In genomic region chr22:30248484-30248883, GRCh38 we compare ENCODE assay signal across 16 cellular contexts. TPM values are rescaled to one million over a fixed set of nuclear protein-coding genes. Genes with fewer than 3 reads are reported as not detected.
A peak's percentile ranks its signal among the peaks of the same experiment; 100 is the strongest.
DNase-seq lines count a peak whose midpoint lies in the region; TF ChIP-seq lines count a peak whose summit lies in the region.
"Had no signal": no experiment of that assay in that cellular context is flagged by ENCODE, and none has a peak within 500 bp of the region (broad histone marks: within the 10 kb centered on the region; RNA-seq: fewer than 3 reads in every experiment).

No MANE protein-coding gene starts in this region.

- H2BK20ac ChIP-seq in H9 (ENCODE audit: low read depth, low read length, poor library complexity, severe bottlenecking), result no peak overlapping the region

- peak overlapping the region; percentile 15 for H3K4me3 ChIP-seq in brain microvascular endothelial cell (ENCODE audit: low read depth, low read length)
- H3K4me3 ChIP-seq in trophoblast cell (ENCODE audit: low read depth, low read length), result no peak overlapping the region

- no peak overlapping the region for H3K23ac ChIP-seq in H9 (ENCODE audit: insufficient read length, low read depth, low read length)
- no peak overlapping the region for H3K23ac ChIP-seq in trophoblast cell (ENCODE audit: low read length)

- peaks cover 82% of the 10 kb centered on the region for H3K4me1 Mint-ChIP-seq in activated CD4-positive, alpha-beta memory T cell treated with anti-CD3 and anti-CD28 coated beads, Interleukin-2, amount 10 ng/mL, durations not matched to agents 7 days and 5 days
- peaks cover 64% of the 10 kb centered on the region for H3K4me1 Mint-ChIP-seq in activated CD4-positive, alpha-beta memory T cell treated with anti-CD3 and anti-CD28 coated beads for 36 hours (ENCODE audit: low read depth)
- peaks cover 33 to 35% of the 10 kb centered on the region in 2 experiments for H3K4me1 Mint-ChIP-seq in H9

- no peak overlapping the region for H3T11ph ChIP-seq in H9 (ENCODE audit: low read length)

- H2AK5ac ChIP-seq in H9 (ENCODE audit: insufficient read length, low read length) (no peak overlapping the region), trophoblast cell (ENCODE audit: low read length) (peak overlapping the region; percentile 66)

- H3K36me3 Mint-ChIP-seq in activated CD4-positive, alpha-beta memory T cell treated with anti-CD3 and anti-CD28 coated beads, Interleukin-2, amount 10 ng/mL, durations not matched to agents 7 days and 5 days (ENCODE audit: low read depth), result peaks cover 25% of the 10 kb centered on the region
- peaks cover 26% of the 10 kb centered on the region for H3K36me3 Mint-ChIP-seq in activated CD4-positive, alpha-beta memory T cell treated with anti-CD3 and anti-CD28 coated beads for 36 hours
- H3K36me3 Mint-ChIP-seq in H9 (ENCODE audit: insufficient read depth in 1 of 3, low read depth in 3 of 3), result peaks cover 0 to 5% (median 3%) of the 10 kb centered on the region in 3 experiments; a peak in 4 of 7 replicates

- H3K27ac ChIP-seq in H9 (ENCODE audit: insufficient read length, low read depth, low read length) (no peak overlapping the region), brain microvascular endothelial cell (peak overlapping the region; percentile 49), trophoblast cell (ENCODE audit: low read depth, low read length) (no peak overlapping the region)
- H3K27ac ChIP-seq: RWPE1 had no signal

- H3K79me2 ChIP-seq in H9 (ENCODE audit: insufficient read depth, low read length) (no peaks in the 10 kb centered on the region), trophoblast cell (ENCODE audit: control insufficient read depth, insufficient read depth, low read length, poor library complexity) (no peaks in the 10 kb centered on the region)

- H3K56ac ChIP-seq in H9 (ENCODE audit: insufficient read length, low read depth, low read length), result no peak overlapping the region

- H2BK15ac ChIP-seq in H9 (ENCODE audit: low read depth, low read length), result no peak overlapping the region

- H3K4me1 ChIP-seq in H9 (ENCODE audit: insufficient read depth, low read length) (peaks cover 3% of the 10 kb centered on the region; the same call in 1 of the 2 replicates), trophoblast cell (ENCODE audit: control insufficient read depth in 1 of 2, insufficient read depth in 2 of 2, low read length in 2 of 2) (peaks cover 13 to 25% of the 10 kb centered on the region in 2 experiments)

- H3K4me2 ChIP-seq in H9 (ENCODE audit: insufficient read depth, insufficient read length, low read length) (no peak overlapping the region), trophoblast cell (ENCODE audit: low read length) (no peak overlapping the region)

- H3K14ac ChIP-seq in H9 (ENCODE audit: insufficient read depth, low read length) (no peak overlapping the region), trophoblast cell (ENCODE audit: low read length) (no peak overlapping the region)

- POLR2A ChIA-PET in activated CD4-positive, alpha-beta memory T cell treated with anti-CD3 and anti-CD28 coated beads, Interleukin-2, amount 10 ng/mL, durations not matched to agents 7 days and 5 days (lab: Charles Lee), result no interaction called here
- POLR2A ChIA-PET in activated CD4-positive, alpha-beta memory T cell treated with anti-CD3 and anti-CD28 coated beads for 36 hours (lab: Charles Lee), result no interaction called here

- peaks cover 21% of the 10 kb centered on the region for H3K36me3 ChIP-seq in brain microvascular endothelial cell (replicated peaks)
- peaks cover 0 to 3% of the 10 kb centered on the region in 2 experiments for H3K36me3 ChIP-seq in trophoblast cell (ENCODE audit: control insufficient read depth in 1 of 2, insufficient read depth in 2 of 2, low read length in 2 of 2)

- no peak overlapping the region for H2BK120ac ChIP-seq in H9 (ENCODE audit: low read depth, low read length, poor library complexity, severe bottlenecking)
- H2BK120ac ChIP-seq in trophoblast cell (ENCODE audit: insufficient read depth, low read length, poor library complexity), result no peak overlapping the region

- no peak for DNase-seq in activated CD4-positive, alpha-beta memory T cell treated with anti-CD3 and anti-CD28 coated beads, Interleukin-2, amount 10 ng/mL, durations not matched to agents 7 days and 5 days
- DNase-seq in activated CD4-positive, alpha-beta memory T cell treated with anti-CD3 and anti-CD28 coated beads for 36 hours, result no peak
- no peak for DNase-seq in H9
- DNase-seq in brain microvascular endothelial cell, result no peak
- no peak for DNase-seq in trophoblast cell
- no peak for DNase-seq in NCI-H1105 treated with DMSO at 0.1 percent for 48 hours (lab: John Stamatoyannopoulos, UW)
- DNase-seq in activated CD4-positive, CD25-positive, alpha-beta regulatory T cell (lab: John Stamatoyannopoulos, UW), result no peak
- no peak for DNase-seq in COLO668 (lab: John Stamatoyannopoulos, UW; ENCODE audit: unreplicated experiment)
- DNase-seq: amygdala, DMS53, NCI-H2029 treated with DMSO at 0.1 percent for 48 hours, NCI-H748 treated with DMSO at 0.1 percent for 48 hours, small intestine had no signal

- peaks cover 3% of the 10 kb centered on the region for H4K20me1 ChIP-seq in H9 (ENCODE audit: control insufficient read depth, insufficient read depth, insufficient read length)

- in situ Hi-C loops in brain microvascular endothelial cell (cut with HindIII; ENCODE audit: low pct_ligation_motif_present, low sequenced_read_pairs), result no loop called here

- CTCF ChIA-PET in activated CD4-positive, alpha-beta memory T cell treated with anti-CD3 and anti-CD28 coated beads, Interleukin-2, amount 10 ng/mL, durations not matched to agents 7 days and 5 days (lab: Charles Lee), result interaction anchor here (1.2 kb wide), 1 partner anchor 140 kb away, joined by 3 read pairs; no protein-coding TSS in a partner anchor
- CTCF ChIA-PET in activated CD4-positive, alpha-beta memory T cell treated with anti-CD3 and anti-CD28 coated beads for 36 hours (lab: Charles Lee), result interaction anchor here (1.2 kb wide), 1 partner anchor 143 kb away, joined by 3 read pairs; no protein-coding TSS in a partner anchor

- H3K9me3 Mint-ChIP-seq in activated CD4-positive, alpha-beta memory T cell treated with anti-CD3 and anti-CD28 coated beads, Interleukin-2, amount 10 ng/mL, durations not matched to agents 7 days and 5 days, result no peaks in the 10 kb centered on the region
- no peaks in the 10 kb centered on the region for H3K9me3 Mint-ChIP-seq in activated CD4-positive, alpha-beta memory T cell treated with anti-CD3 and anti-CD28 coated beads for 36 hours
- H3K9me3 Mint-ChIP-seq in H9, result no peaks in the 10 kb centered on the region

- no peak overlapping the region for H2BK5ac ChIP-seq in H9 (ENCODE audit: insufficient read length, low read length)
- H2BK5ac ChIP-seq in trophoblast cell (ENCODE audit: low read depth, low read length, poor library complexity), result no peak overlapping the region

- H3K27me3 Mint-ChIP-seq in activated CD4-positive, alpha-beta memory T cell treated with anti-CD3 and anti-CD28 coated beads, Interleukin-2, amount 10 ng/mL, durations not matched to agents 7 days and 5 days, result no peaks in the 10 kb centered on the region
- no peaks in the 10 kb centered on the region for H3K27me3 Mint-ChIP-seq in activated CD4-positive, alpha-beta memory T cell treated with anti-CD3 and anti-CD28 coated beads for 36 hours
- H3K27me3 Mint-ChIP-seq in H9 (ENCODE audit: low read depth), result peaks cover 9% of the 10 kb centered on the region

- H2AFZ ChIP-seq in H9 (ENCODE audit: low read length) (no peak overlapping the region), trophoblast cell (ENCODE audit: insufficient read depth, low read length, poor library complexity) (no peak overlapping the region)

- H3K79me1 ChIP-seq in H9 (ENCODE audit: insufficient read depth, low read depth, low read length, poor library complexity, severe bottlenecking), result no peaks in the 10 kb centered on the region
- peaks cover 14% of the 10 kb centered on the region for H3K79me1 ChIP-seq in trophoblast cell (ENCODE audit: low read length)

- intact Hi-C loops in activated CD4-positive, alpha-beta memory T cell treated with anti-CD3 and anti-CD28 coated beads for 36 hours (cut with micrococcal nuclease), result no loop called here

- no peak overlapping the region for H4K5ac ChIP-seq in H9 (ENCODE audit: insufficient read length, low read depth, low read length)

- H4K12ac ChIP-seq in trophoblast cell (ENCODE audit: low read depth, low read length), result no peak overlapping the region

- H3K27ac Mint-ChIP-seq in activated CD4-positive, alpha-beta memory T cell treated with anti-CD3 and anti-CD28 coated beads, Interleukin-2, amount 10 ng/mL, durations not matched to agents 7 days and 5 days, result peak overlapping the region; percentile 19
- no peak overlapping the region for H3K27ac Mint-ChIP-seq in activated CD4-positive, alpha-beta memory T cell treated with anti-CD3 and anti-CD28 coated beads for 36 hours
- H3K27ac Mint-ChIP-seq in H9, result peak overlapping the region in 1 of 3 experiments; percentile 79; a peak in 2 of 7 replicates

- no peak overlapping the region for H2BK12ac ChIP-seq in H9 (ENCODE audit: insufficient read length, low read depth, low read length)
- H2BK12ac ChIP-seq in trophoblast cell (ENCODE audit: low read length), result peak overlapping the region; percentile 27

- H3K18ac ChIP-seq in H9 (ENCODE audit: insufficient read length, low read depth, low read length) (no peak overlapping the region), trophoblast cell (ENCODE audit: low read length) (no peak overlapping the region)

- peaks cover 9% of the 10 kb centered on the region for H3K23me2 ChIP-seq in H9 (ENCODE audit: insufficient read length, low read depth, low read length, poor library complexity, severe bottlenecking)

- H3K9me3 ChIP-seq in H9 (ENCODE audit: control insufficient read depth, low read depth, low read length) (no peaks in the 10 kb centered on the region), trophoblast cell (ENCODE audit: insufficient read depth, low read depth, low read length) (peaks cover 6% of the 10 kb centered on the region)

- H3K9ac ChIP-seq in H9 (ENCODE audit: extremely low read depth, insufficient read length, low read length) (no peak overlapping the region), trophoblast cell (ENCODE audit: low read length) (no peak overlapping the region)

- H4K91ac ChIP-seq in H9 (ENCODE audit: insufficient read length, low read depth, low read length) (no peak overlapping the region), trophoblast cell (ENCODE audit: low read depth, low read length) (peak overlapping the region; percentile 36)

- H4K8ac ChIP-seq in H9 (replicated peaks; ENCODE audit: insufficient read length, low read depth, low read length) (no peak overlapping the region), trophoblast cell (ENCODE audit: low read depth, low read length) (no peak overlapping the region)

- no CpG with 5 or more reads among the region's 6 CpGs for WGBS in H9 (ENCODE audit: extremely low coverage, insufficient read length, low lambda C conversion rate)
- WGBS in trophoblast cell (ENCODE audit: extremely low coverage, insufficient coverage, insufficient read length), result no CpG with 5 or more reads among the region's 6 CpGs

- no peak overlapping the region for H3K4ac ChIP-seq in H9 (ENCODE audit: low read depth, low read length)
- H3K4ac ChIP-seq in trophoblast cell (ENCODE audit: low read depth, low read length), result no peak overlapping the region

- H3K27me3 ChIP-seq in H9 (ENCODE audit: insufficient read depth, low read length) (no peaks in the 10 kb centered on the region), brain microvascular endothelial cell (replicated peaks) (no peaks in the 10 kb centered on the region), trophoblast cell (ENCODE audit: insufficient read depth, low read length) (no peaks in the 10 kb centered on the region)

- peak overlapping the region; percentile 8 for H3K4me3 Mint-ChIP-seq in activated CD4-positive, alpha-beta memory T cell treated with anti-CD3 and anti-CD28 coated beads, Interleukin-2, amount 10 ng/mL, durations not matched to agents 7 days and 5 days
- H3K4me3 Mint-ChIP-seq in activated CD4-positive, alpha-beta memory T cell treated with anti-CD3 and anti-CD28 coated beads for 36 hours, result no peak overlapping the region
- H3K4me3 Mint-ChIP-seq in H9, result peak overlapping the region; percentile 33 to 37; a peak in 2 of 5 replicates

- TF ChIP-seq CTCF in H9 (conservative IDR thresholded peaks at IDR 0.05) (no peak), brain microvascular endothelial cell (IDR thresholded peaks at IDR 0.05; ENCODE audit: low read depth, low read length, missing control alignments) (no peak)

RNA-seq across cellular contexts. Expression of gene LIF, which starts 1.9 kb away (rescaled TPM):
- total RNA-seq in activated CD4-positive, alpha-beta memory T cell treated with anti-CD3 and anti-CD28 coated beads, Interleukin-2, amount 10 ng/mL, durations not matched to agents 7 days and 5 days, result 10 to 100 TPM; 94.6 to 94.8 TPM
- 100 to 1,000 TPM; 176 to 189 TPM for total RNA-seq in activated CD4-positive, alpha-beta memory T cell treated with anti-CD3 and anti-CD28 coated beads for 36 hours
- total RNA-seq in H9 (2021), result 4.3 and 6.1 TPM in 2 replicates
- polyA plus RNA-seq in trophoblast cell (2013), result 1.2 and 1.4 TPM in 2 replicates

RNA-seq across cellular contexts. Expression of gene OSM, which starts 18.2 kb away (rescaled TPM):
- 100 to 1,000 TPM; 103 to 107 TPM for total RNA-seq in activated CD4-positive, alpha-beta memory T cell treated with anti-CD3 and anti-CD28 coated beads, Interleukin-2, amount 10 ng/mL, durations not matched to agents 7 days and 5 days
- 10 to 100 TPM; 39.6 to 41.2 TPM for total RNA-seq in activated CD4-positive, alpha-beta memory T cell treated with anti-CD3 and anti-CD28 coated beads for 36 hours
- not detected in 2 replicates for total RNA-seq in H9 (2021)
- polyA plus RNA-seq in trophoblast cell (2013), result 0.19 and 0.25 TPM in 2 replicates
- total RNA-seq: dermis microvascular lymphatic vessel endothelial cell had no signal
- polyA plus RNA-seq: neural cell had no signal

RNA-seq across cellular contexts. Expression of gene CASTOR1, which starts 40.8 kb away (rescaled TPM):
- 10 to 100 TPM; 14.2 to 14.6 TPM for total RNA-seq in activated CD4-positive, alpha-beta memory T cell treated with anti-CD3 and anti-CD28 coated beads, Interleukin-2, amount 10 ng/mL, durations not matched to agents 7 days and 5 days
- 1 to 10 TPM; 3.6 to 4.0 TPM for total RNA-seq in activated CD4-positive, alpha-beta memory T cell treated with anti-CD3 and anti-CD28 coated beads for 36 hours
- 8.8 and 11.0 TPM in 2 replicates for total RNA-seq in H9 (2021)
- 41.1 and 44.2 TPM in 2 replicates for polyA plus RNA-seq in trophoblast cell (2013)

Comparison
In these comparisons a context has a peak if more than half of its experiments do, and no peak if none do; other contexts are left out.
1. RNA of gene LIF, which starts 1.9 kb away (total RNA-seq): 176 to 189 TPM in activated CD4-positive, alpha-beta memory T cell treated with anti-CD3 and anti-CD28 coated beads for 36 hours and 94.6 to 94.8 TPM in activated CD4-positive, alpha-beta memory T cell treated with anti-CD3 and anti-CD28 coated beads, Interleukin-2, amount 10 ng/mL, durations not matched to agents 7 days and 5 days; 4.3 to 6.1 TPM in H9; every median in the first group is over 10 times any median in the second.
2. RNA of gene OSM, which starts 18.2 kb away (total RNA-seq): 103 to 107 TPM in activated CD4-positive, alpha-beta memory T cell treated with anti-CD3 and anti-CD28 coated beads, Interleukin-2, amount 10 ng/mL, durations not matched to agents 7 days and 5 days and 39.6 to 41.2 TPM in activated CD4-positive, alpha-beta memory T cell treated with anti-CD3 and anti-CD28 coated beads for 36 hours; not detected in H9; every median in the first group is over 10 times any median in the second.